Comparison of ENCODE assay signal across 13 cellular contexts in the genomic region with DNA sequence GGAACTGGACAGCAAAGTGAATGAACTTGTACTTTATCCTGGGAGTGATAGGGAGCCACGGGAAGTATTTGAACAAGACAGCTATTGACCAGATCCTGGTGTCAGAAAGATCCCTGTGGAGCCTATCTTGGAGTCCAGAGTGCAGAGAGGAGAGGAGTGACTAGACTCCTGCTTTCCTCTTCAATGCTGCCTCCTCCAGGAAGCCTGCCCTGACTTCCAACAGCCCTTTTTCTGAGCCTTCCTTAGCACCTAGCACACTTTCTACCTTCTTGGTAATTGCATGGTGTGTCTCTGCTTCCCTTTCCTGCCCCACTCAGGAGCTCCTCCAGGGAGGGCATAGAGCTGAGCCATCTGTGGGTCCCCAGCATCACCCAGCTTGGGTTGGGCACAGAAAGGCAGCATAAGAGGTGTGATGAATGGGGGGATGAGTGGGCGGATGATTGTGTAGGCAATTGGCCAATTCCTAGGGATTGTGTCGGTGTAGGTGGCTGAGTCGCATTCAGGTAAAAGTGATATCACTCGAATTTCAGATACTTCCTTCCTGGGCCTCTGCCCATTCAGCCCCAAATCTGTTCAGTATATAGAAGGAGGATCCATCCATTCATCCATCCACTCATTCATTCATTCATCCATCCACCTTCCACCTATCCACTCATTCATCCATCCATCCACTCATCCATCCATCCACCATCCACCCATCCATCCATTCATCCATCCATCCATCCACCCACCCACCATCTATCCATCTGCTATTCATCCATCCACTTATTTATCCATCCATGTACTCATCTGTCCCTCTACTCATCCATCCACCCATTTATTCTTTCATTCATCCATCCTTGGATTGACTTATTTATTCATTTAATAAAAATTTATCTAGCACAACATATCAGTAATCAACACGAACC. TPM values are rescaled to one million over a fixed set of nuclear protein-coding genes. Genes with fewer than 3 reads are reported as not detected.
"Had no signal": no experiment of that assay in that cellular context is flagged by ENCODE, and none has a peak within 500 bp of the region (broad histone marks: within the 10 kb centered on the region; RNA-seq: fewer than 3 reads in every experiment).

No MANE protein-coding gene starts in this region.

- ATAC-seq: activated CD8-positive, alpha-beta memory T cell treated with anti-CD3 and anti-CD28 coated beads, Interleukin-2, amount 10 ng/mL, durations not matched to agents 7 days and 5 days; lower lobe of right lung had no signal

- H3K4me1 Mint-ChIP-seq: naive B cell had no signal

- H3K4me3 Mint-ChIP-seq: activated CD8-positive, alpha-beta memory T cell treated with anti-CD3 and anti-CD28 coated beads, Interleukin-2, amount 10 ng/mL, durations not matched to agents 7 days and 5 days; activated naive CD8-positive, alpha-beta T cell; activated T-helper 1 cell treated with anti-CD3 and anti-CD28 coated beads, Interleukin-12 subunit alpha, Interleukin-12 subunit beta, Interleukin-2, Interleukin-4 antibody, amounts not matched to agents 30 ng/mL and 10 ng/mL and 1 ng/mL, durations not matched to agents 14 hours and 24 hours and 36 hours; naive B cell had no signal

- H3K27ac Mint-ChIP-seq: activated CD8-positive, alpha-beta memory T cell treated with anti-CD3 and anti-CD28 coated beads, Interleukin-2, amount 10 ng/mL, durations not matched to agents 7 days and 5 days; activated naive CD8-positive, alpha-beta T cell; activated T-helper 1 cell treated with anti-CD3 and anti-CD28 coated beads, Interleukin-12 subunit alpha, Interleukin-12 subunit beta, Interleukin-2, Interleukin-4 antibody, amounts not matched to agents 30 ng/mL and 10 ng/mL and 1 ng/mL, durations not matched to agents 14 hours and 24 hours and 36 hours had no signal

- H3K4me3 ChIP-seq: ascending aorta, lower lobe of right lung, SJCRH30 had no signal

- DNase-seq: activated CD8-positive, alpha-beta memory T cell treated with anti-CD3 and anti-CD28 coated beads, Interleukin-2, amount 10 ng/mL, durations not matched to agents 7 days and 5 days; hippocampal formation; lower lobe of right lung; midbrain; naive B cell; SJCRH30 had no signal

- H3K27me3 Mint-ChIP-seq: activated naive CD8-positive, alpha-beta T cell had no signal

RNA-seq across cellular contexts. Expression of a gene that starts 26.9 kb away (rescaled TPM):
- total RNA-seq: activated T-helper 1 cell treated with anti-CD3 and anti-CD28 coated beads, Interleukin-12 subunit alpha, Interleukin-12 subunit beta, Interleukin-2, Interleukin-4 antibody, amounts not matched to agents 30 ng/mL and 10 ng/mL and 1 ng/mL, durations not matched to agents 14 hours and 24 hours and 36 hours; ascending aorta; renal cortical epithelial cell; SJCRH30 had no signal

RNA-seq across cellular contexts. Expression of a gene that starts 55.9 kb away (rescaled TPM):
- total RNA-seq: activated T-helper 1 cell treated with anti-CD3 and anti-CD28 coated beads, Interleukin-12 subunit alpha, Interleukin-12 subunit beta, Interleukin-2, Interleukin-4 antibody, amounts not matched to agents 30 ng/mL and 10 ng/mL and 1 ng/mL, durations not matched to agents 14 hours and 24 hours and 36 hours; ascending aorta; esophagus mucosa; lower lobe of right lung; renal cortical epithelial cell; SJCRH30; T-helper 2 cell treated with Interferon-gamma antibody and Interleukin-4, amounts not matched to agents 100 ng/mL and 5 ng/mL, for 36 hours; urinary bladder had no signal
